In the genomic region with DNA sequence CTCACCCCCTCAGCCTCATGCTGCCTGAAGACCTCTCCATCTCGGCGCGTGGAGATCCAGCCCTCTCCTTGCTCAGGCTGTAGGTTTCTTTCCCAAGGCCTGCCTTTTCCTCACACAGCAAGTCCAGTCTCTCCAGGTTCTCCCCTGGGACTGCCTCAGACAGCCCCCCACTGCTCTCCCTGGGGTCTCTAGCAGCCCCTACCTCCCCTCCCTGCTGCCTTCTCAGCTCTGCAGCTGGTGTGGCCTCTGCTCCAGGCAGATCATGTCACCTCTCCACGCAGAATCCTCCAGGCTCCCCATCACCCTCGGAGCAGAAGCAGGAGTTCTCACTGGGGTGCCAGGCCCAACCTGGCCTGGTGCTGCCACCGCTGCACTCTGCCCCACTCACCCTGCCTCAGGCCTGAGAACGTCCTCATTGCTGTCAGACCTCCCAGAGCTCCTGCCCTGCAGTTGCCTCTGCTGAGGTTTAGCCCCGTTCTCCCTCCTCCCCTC, we compare ENCODE assay signal across 25 cellular contexts. TPM values are rescaled to one million over a fixed set of nuclear protein-coding genes. Genes with fewer than 3 reads are reported as not detected.
DNase-seq lines count a peak whose midpoint lies in the region; ATAC-seq and TF ChIP-seq lines count a peak whose summit lies in the region.
"Had no signal": no experiment of that assay in that cellular context is flagged by ENCODE, and none has a peak within 500 bp of the region (broad histone marks: within the 10 kb centered on the region; RNA-seq: fewer than 3 reads in every experiment).

No MANE protein-coding gene starts in this region.

- no peaks in the 10 kb centered on the region for H3K9me3 Mint-ChIP-seq in MCF 10A (ENCODE audit: unreplicated experiment)
- no peaks in the 10 kb centered on the region for H3K9me3 Mint-ChIP-seq in effector memory CD8-positive, alpha-beta T cell
- H3K9me3 Mint-ChIP-seq in stimulated activated naive B cell treated with anti-CD40 and anti-IgM and Interleukin-4, amounts not matched to agents 10 μg/mL and 1 μg/mL and 100 μg/mL, for 72 hours, result no peaks in the 10 kb centered on the region
- H3K9me3 Mint-ChIP-seq: activated CD8-positive, alpha-beta T cell treated with anti-CD3 and anti-CD28 coated beads for 36 hours; HFFc6; naive thymus-derived CD4-positive, alpha-beta T cell; type B pancreatic cell had no signal

- H3K4me3 ChIP-seq in breast epithelium, result no peak overlapping the region
- H3K4me3 ChIP-seq: right atrium auricular region had no signal

- no peaks in the 10 kb centered on the region for H3K27me3 Mint-ChIP-seq in MCF 10A (ENCODE audit: insufficient read depth, unreplicated experiment)
- no peaks in the 10 kb centered on the region for H3K27me3 Mint-ChIP-seq in effector memory CD8-positive, alpha-beta T cell
- H3K27me3 Mint-ChIP-seq in stimulated activated naive B cell treated with anti-CD40 and anti-IgM and Interleukin-4, amounts not matched to agents 10 μg/mL and 1 μg/mL and 100 μg/mL, for 72 hours, result no peaks in the 10 kb centered on the region
- H3K27me3 Mint-ChIP-seq: activated CD8-positive, alpha-beta T cell treated with anti-CD3 and anti-CD28 coated beads for 36 hours; naive thymus-derived CD4-positive, alpha-beta T cell; type B pancreatic cell had no signal

- DNase-seq in MCF 10A (ENCODE audit: unreplicated experiment) (no peak), breast epithelium (ENCODE audit: low spot score in 2 of 2) (no peak), pons (ENCODE audit: low spot score) (no peak), ACHN (no peak)
- no peak for DNase-seq in effector memory CD8-positive, alpha-beta T cell
- no peak for DNase-seq in stimulated activated naive B cell treated with anti-CD40 and anti-IgM and Interleukin-4, amounts not matched to agents 10 μg/mL and 1 μg/mL and 100 μg/mL, for 72 hours
- DNase-seq: 8988T; activated CD8-positive, alpha-beta T cell treated with anti-CD3 and anti-CD28 coated beads for 36 hours; activated naive CD4-positive, alpha-beta T cell; AML-193; amniotic stem cell; COR-L47; cortex of kidney; HFFc6; naive thymus-derived CD4-positive, alpha-beta T cell; NCI-H187 treated with DMSO at 0.1 percent for 48 hours; SK-N-SH; stimulated activated CD4-positive, alpha-beta T cell treated with anti-CD3 and anti-CD28 coated beads, Interleukin-12 subunit alpha, Interleukin-12 subunit beta, amount 100 ng/mL, for 4 hours; T-helper 9 cell had no signal

- no peak for TF ChIP-seq POLR2A in breast epithelium (IDR thresholded peaks at IDR 0.05)

- H3K4me1 ChIP-seq in breast epithelium, result no peaks in the 10 kb centered on the region
- H3K4me1 ChIP-seq: right atrium auricular region had no signal

- POLR2A ChIA-PET in MCF 10A (lab: Yijun Ruan, JAX), result interaction anchor here (0.5 kb wide), 1 partner anchor 21 kb away, joined by 3 read pairs; no protein-coding TSS in a partner anchor

- TF ChIP-seq CTCF in MCF 10A (IDR thresholded peaks at IDR 0.05; ENCODE audit: unreplicated experiment) (no peak), breast epithelium (IDR thresholded peaks at IDR 0.05) (no peak)

- H3K4me3 Mint-ChIP-seq in MCF 10A (ENCODE audit: unreplicated experiment), result no peak overlapping the region
- no peak overlapping the region for H3K4me3 Mint-ChIP-seq in effector memory CD8-positive, alpha-beta T cell
- H3K4me3 Mint-ChIP-seq in stimulated activated naive B cell treated with anti-CD40 and anti-IgM and Interleukin-4, amounts not matched to agents 10 μg/mL and 1 μg/mL and 100 μg/mL, for 72 hours, result peak overlapping the region; percentile 34 to 44
- H3K4me3 Mint-ChIP-seq: activated CD8-positive, alpha-beta T cell treated with anti-CD3 and anti-CD28 coated beads for 36 hours; HFFc6; naive thymus-derived CD4-positive, alpha-beta T cell; type B pancreatic cell had no signal

- no peaks in the 10 kb centered on the region for H3K27me3 ChIP-seq in breast epithelium
- H3K27me3 ChIP-seq: right atrium auricular region had no signal

- intact Hi-C loops in MCF 10A (cut with micrococcal nuclease) (no loop called here), breast epithelium (cut with DNase I; ENCODE audit: low total_unique reads) (no loop called here)

- peak overlapping the region; percentile 63 for H3K27ac Mint-ChIP-seq in MCF 10A (ENCODE audit: low read depth, unreplicated experiment)
- H3K27ac Mint-ChIP-seq in effector memory CD8-positive, alpha-beta T cell, result peak overlapping the region; percentile 30 to 70
- peak overlapping the region; percentile 96 for H3K27ac Mint-ChIP-seq in stimulated activated naive B cell treated with anti-CD40 and anti-IgM and Interleukin-4, amounts not matched to agents 10 μg/mL and 1 μg/mL and 100 μg/mL, for 72 hours
- H3K27ac Mint-ChIP-seq: activated CD8-positive, alpha-beta T cell treated with anti-CD3 and anti-CD28 coated beads for 36 hours; type B pancreatic cell had no signal

- peaks cover 10% of the 10 kb centered on the region for H3K36me3 ChIP-seq in breast epithelium

- no peaks in the 10 kb centered on the region for H3K4me1 Mint-ChIP-seq in MCF 10A (ENCODE audit: insufficient read depth, unreplicated experiment)
- peaks cover 3 to 8% of the 10 kb centered on the region in 2 donors for H3K4me1 Mint-ChIP-seq in effector memory CD8-positive, alpha-beta T cell (ENCODE audit: low read depth in 2 of 2)
- H3K4me1 Mint-ChIP-seq in stimulated activated naive B cell treated with anti-CD40 and anti-IgM and Interleukin-4, amounts not matched to agents 10 μg/mL and 1 μg/mL and 100 μg/mL, for 72 hours, result peaks cover 55 to 79% of the 10 kb centered on the region in 2 donors

- peaks cover 90% of the 10 kb centered on the region for H3K36me3 Mint-ChIP-seq in MCF 10A (ENCODE audit: insufficient read depth, unreplicated experiment)
- H3K36me3 Mint-ChIP-seq in effector memory CD8-positive, alpha-beta T cell (ENCODE audit: insufficient read depth), result peaks cover 61% of the 10 kb centered on the region
- peaks cover 71 to 81% of the 10 kb centered on the region in 2 donors for H3K36me3 Mint-ChIP-seq in stimulated activated naive B cell treated with anti-CD40 and anti-IgM and Interleukin-4, amounts not matched to agents 10 μg/mL and 1 μg/mL and 100 μg/mL, for 72 hours

- no peak for ATAC-seq in effector memory CD8-positive, alpha-beta T cell (replicated peaks)
- no peak for ATAC-seq in stimulated activated naive B cell treated with anti-CD40 and anti-IgM and Interleukin-4, amounts not matched to agents 10 μg/mL and 1 μg/mL and 100 μg/mL, for 72 hours (replicated peaks)
- ATAC-seq: activated CD8-positive, alpha-beta T cell treated with anti-CD3 and anti-CD28 coated beads for 36 hours; naive thymus-derived CD4-positive, alpha-beta T cell had no signal

- no peak overlapping the region for H3K27ac ChIP-seq in breast epithelium
- H3K27ac ChIP-seq: right atrium auricular region had no signal

- in situ Hi-C loops in ACHN (cut with HindIII; ENCODE audit: low pct_ligation_motif_present, low pct_unique_long_range_greater_than_20kb, low sequenced_read_pairs), result no loop called here

- H3K9me3 ChIP-seq in breast epithelium, result no peaks in the 10 kb centered on the region
- H3K9me3 ChIP-seq: right atrium auricular region, SK-N-SH had no signal

- CTCF ChIA-PET in MCF 10A (lab: Yijun Ruan, JAX), result no interaction called here

- BruUV-seq in MCF 10A (replicated peaks; lab: Mats Ljungman, UMichigan), result no TSS peak

RNA-seq across cellular contexts. Expression of gene SMARCB1, which starts 15.2 kb away (rescaled TPM):
- total RNA-seq in MCF 10A (2022) (83.7 and 115 TPM in 2 replicates), breast epithelium (10 to 100 TPM; 34.6 to 60.2 (median 50.1) TPM)

RNA-seq across cellular contexts. Expression of gene MMP11, which starts 29.3 kb away (rescaled TPM):
- 0.44 TPM in 1 of 2 replicates, not detected in the other for total RNA-seq in MCF 10A (2022)
- 1 to 10 TPM; 1.9 to 6.2 (median 4.8) TPM for total RNA-seq in breast epithelium

RNA-seq across cellular contexts. Expression of gene CHCHD10, which starts 34.2 kb away (rescaled TPM):
- 86.0 and 90.1 TPM in 2 replicates for total RNA-seq in MCF 10A (2022)
- total RNA-seq in breast epithelium, result 10 to 100 TPM in 2 of 3 donors, 1 to 10 TPM in 1; 5.6 to 22.8 (median 21.4) TPM

RNA-seq across cellular contexts. Expression of gene DERL3, which starts 36.9 kb away (rescaled TPM):
- not detected in 2 replicates for total RNA-seq in MCF 10A (2022)
- total RNA-seq in breast epithelium, result 1 to 10 TPM in 2 of 3 donors, under 1 TPM in 1; 0.48 to 6.6 (median 2.8) TPM

RNA-seq across cellular contexts. Expression of gene C22orf15, which starts 39.1 kb away (rescaled TPM):
- total RNA-seq in MCF 10A (2022) (not detected in 2 replicates), breast epithelium (not detected)
- total RNA-seq: bronchial epithelial cell, HT-29, mesenteric fat pad, osteocyte, right atrium auricular region had no signal

Comparison
In these comparisons a context has a peak if more than half of its experiments do, and no peak if none do; other contexts are left out.
1. H3K4me3 Mint-ChIP-seq: peak in stimulated activated naive B cell treated with anti-CD40 and anti-IgM and Interleukin-4, amounts not matched to agents 10 μg/mL and 1 μg/mL and 100 μg/mL, for 72 hours (2 of 2); none in MCF 10A (single experiment) and effector memory CD8-positive, alpha-beta T cell (0 of 2).
2. Peak in every context shown above with its lines, with median percentiles within 50 percentile points of each other: H3K27ac Mint-ChIP-seq.